In the genomic region with DNA sequence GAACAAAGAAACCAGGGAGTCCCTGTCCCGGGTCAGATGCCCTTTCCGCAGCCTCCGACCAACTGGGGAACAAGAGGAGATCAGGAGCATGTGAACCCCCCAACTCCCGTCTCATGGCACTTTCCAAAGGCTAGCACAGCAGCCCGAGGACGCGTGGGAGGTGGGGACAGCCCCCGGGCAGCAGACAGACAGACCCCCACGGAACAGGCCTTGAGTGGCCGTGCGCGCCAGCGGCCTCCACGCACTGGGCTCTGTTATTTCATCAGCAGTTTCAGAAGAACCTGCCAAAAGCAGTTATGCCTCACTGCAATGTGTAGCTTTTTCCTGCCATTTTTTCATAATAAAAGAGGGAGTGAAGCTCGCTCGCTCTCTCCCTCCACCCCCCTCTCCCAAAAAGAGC, we compare ENCODE assay signal across 9 cellular contexts. TPM values are rescaled to one million over a fixed set of nuclear protein-coding genes. Genes with fewer than 3 reads are reported as not detected.
A peak's percentile ranks its signal among the peaks of the same experiment; 100 is the strongest.
DNase-seq lines count a peak whose midpoint lies in the region; ATAC-seq and TF ChIP-seq lines count a peak whose summit lies in the region.
"Had no signal": no experiment of that assay in that cellular context is flagged by ENCODE, and none has a peak within 500 bp of the region (broad histone marks: within the 10 kb centered on the region; RNA-seq: fewer than 3 reads in every experiment).

No MANE protein-coding gene starts in this region.

- H3K36me3 ChIP-seq in CD4-positive, CD25-positive, alpha-beta regulatory T cell (ENCODE audit: control insufficient read depth, insufficient read depth, low read length), result no peaks in the 10 kb centered on the region
- no peaks in the 10 kb centered on the region for H3K36me3 ChIP-seq in neutrophil

- H3K27ac Mint-ChIP-seq in CD4-positive, CD25-positive, alpha-beta regulatory T cell, result no peak overlapping the region
- H3K27ac Mint-ChIP-seq in T-helper 1 cell treated with Interleukin-12 subunit alpha and Interleukin-12 subunit beta and Interleukin-4 antibody, amounts not matched to agents 30 μg/mL and 1 μg/mL, for 36 hours, result no peak overlapping the region

- no peak for ATAC-seq in CD4-positive, CD25-positive, alpha-beta regulatory T cell (ENCODE audit: low read depth in 2 of 2)
- ATAC-seq in HG03460 (IDR thresholded peaks at IDR 0.05; ENCODE audit: unreplicated experiment) (no peak), GM19351 (IDR thresholded peaks at IDR 0.05; ENCODE audit: unreplicated experiment) (no peak)

- peaks cover 0 to 14% (median 2%) of the 10 kb centered on the region in 4 donors for H3K4me1 Mint-ChIP-seq in CD4-positive, CD25-positive, alpha-beta regulatory T cell
- peaks cover 11% of the 10 kb centered on the region for H3K4me1 Mint-ChIP-seq in T-helper 1 cell treated with Interleukin-12 subunit alpha and Interleukin-12 subunit beta and Interleukin-4 antibody, amounts not matched to agents 30 μg/mL and 1 μg/mL, for 36 hours (ENCODE audit: low read depth)

- H3K36me3 Mint-ChIP-seq in CD4-positive, CD25-positive, alpha-beta regulatory T cell, result no peaks in the 10 kb centered on the region
- H3K36me3 Mint-ChIP-seq in T-helper 1 cell treated with Interleukin-12 subunit alpha and Interleukin-12 subunit beta and Interleukin-4 antibody, amounts not matched to agents 30 μg/mL and 1 μg/mL, for 36 hours (ENCODE audit: low read depth), result no peaks in the 10 kb centered on the region

- H3K27ac ChIP-seq in CD4-positive, CD25-positive, alpha-beta regulatory T cell (ENCODE audit: insufficient read depth, low read length, poor library complexity, severe bottlenecking), result no peak overlapping the region
- H3K27ac ChIP-seq in neutrophil, result no peak overlapping the region

- DNase-seq in CD4-positive, CD25-positive, alpha-beta regulatory T cell, result no peak
- DNase-seq in fibroblast of gingiva (ENCODE audit: low read depth) (peak; percentile 14), NCI-H2171 treated with DMSO at 0.1 percent for 48 hours (lab: John Stamatoyannopoulos, UW) (no peak), RKO (ENCODE audit: low spot score) (no peak)
- DNase-seq: NCI-H774 had no signal

- no peaks in the 10 kb centered on the region for H3K9me3 Mint-ChIP-seq in CD4-positive, CD25-positive, alpha-beta regulatory T cell
- no peaks in the 10 kb centered on the region for H3K9me3 Mint-ChIP-seq in T-helper 1 cell treated with Interleukin-12 subunit alpha and Interleukin-12 subunit beta and Interleukin-4 antibody, amounts not matched to agents 30 μg/mL and 1 μg/mL, for 36 hours

- H3K4me3 ChIP-seq in CD4-positive, CD25-positive, alpha-beta regulatory T cell (ENCODE audit: low read depth, low read length), result peak overlapping the region; percentile 32
- H3K4me3 ChIP-seq in neutrophil (ENCODE audit: low read depth in 1 of 2, low read length in 1 of 2), result peak overlapping the region; percentile 40 to 43

- no peak for TF ChIP-seq CTCF in neutrophil (IDR thresholded peaks at IDR 0.05)

- peak overlapping the region; percentile 10 to 85 (median 82) for H3K4me3 Mint-ChIP-seq in CD4-positive, CD25-positive, alpha-beta regulatory T cell
- H3K4me3 Mint-ChIP-seq in T-helper 1 cell treated with Interleukin-12 subunit alpha and Interleukin-12 subunit beta and Interleukin-4 antibody, amounts not matched to agents 30 μg/mL and 1 μg/mL, for 36 hours, result peak overlapping the region; percentile 72

- H3K9me3 ChIP-seq in CD4-positive, CD25-positive, alpha-beta regulatory T cell (ENCODE audit: control insufficient read depth in 2 of 2, low read length in 2 of 2), result no peaks in the 10 kb centered on the region
- H3K9me3 ChIP-seq in neutrophil, result no peaks in the 10 kb centered on the region

- H3K4me1 ChIP-seq in CD4-positive, CD25-positive, alpha-beta regulatory T cell (ENCODE audit: control insufficient read depth, insufficient read depth, low read length, poor library complexity, severe bottlenecking), result peaks cover 22% of the 10 kb centered on the region
- H3K4me1 ChIP-seq in neutrophil (ENCODE audit: control insufficient read depth in 1 of 2, insufficient read depth in 1 of 2, low read depth in 1 of 2, low read length in 1 of 2), result peaks cover 21 to 24% of the 10 kb centered on the region in 2 experiments

- peaks cover 2% of the 10 kb centered on the region for H3K27me3 ChIP-seq in CD4-positive, CD25-positive, alpha-beta regulatory T cell (ENCODE audit: control insufficient read depth, insufficient read depth, low read length)
- peaks cover 43% of the 10 kb centered on the region for H3K27me3 ChIP-seq in neutrophil

- peaks cover 24% of the 10 kb centered on the region for H3K27me3 Mint-ChIP-seq in CD4-positive, CD25-positive, alpha-beta regulatory T cell
- peaks cover 27% of the 10 kb centered on the region for H3K27me3 Mint-ChIP-seq in T-helper 1 cell treated with Interleukin-12 subunit alpha and Interleukin-12 subunit beta and Interleukin-4 antibody, amounts not matched to agents 30 μg/mL and 1 μg/mL, for 36 hours (ENCODE audit: low read depth)

RNA-seq across cellular contexts. Expression of a gene that starts 0.3 kb away (rescaled TPM):
- not detected for total RNA-seq in CD4-positive, CD25-positive, alpha-beta regulatory T cell
- polyA plus RNA-seq in CD4-positive, CD25-positive, alpha-beta regulatory T cell, result not detected
